In genomic region chr13:77514336-77514726, GRCh38 we compare ENCODE assay signal across 15 cellular contexts. TPM values are rescaled to one million over a fixed set of nuclear protein-coding genes. Genes with fewer than 3 reads are reported as not detected.
DNase-seq lines count a peak whose midpoint lies in the region; ATAC-seq, FAIRE-seq and TF ChIP-seq lines count a peak whose summit lies in the region.
"Had no signal": no experiment of that assay in that cellular context is flagged by ENCODE, and none has a peak within 500 bp of the region (broad histone marks: within the 10 kb centered on the region; RNA-seq: fewer than 3 reads in every experiment).

No MANE protein-coding gene starts in this region.

- 0 to 99% (median 76%) methylated on average over 1 of the region's 1 CpG for WGBS in heart left ventricle, 4 donors
- WGBS in adrenal gland, 4 donors, result 0 to 92% (median 33%) methylated on average over 1 of the region's 1 CpG

- TF ChIP-seq CTCF in RWPE1 (conservative IDR thresholded peaks at IDR 0.05; ENCODE audit: low read depth), result no peak
- TF ChIP-seq CTCF in heart left ventricle (IDR thresholded peaks at IDR 0.05), result no peak
- TF ChIP-seq CTCF in adrenal gland (IDR thresholded peaks at IDR 0.05), result no peak
- TF ChIP-seq CTCF in colonic mucosa (IDR thresholded peaks at IDR 0.05), result no peak

- H3K4me3 ChIP-seq in heart left ventricle (no peak overlapping the region), adrenal gland (no peak overlapping the region), colonic mucosa (no peak overlapping the region)
- H3K4me3 ChIP-seq: hepatocyte, psoas muscle had no signal

- CTCF ChIA-PET in RWPE1 (lab: Yijun Ruan, JAX), result interaction anchor here (0.6 kb wide), 1 partner anchor 26 kb away, joined by 3 read pairs; no protein-coding TSS in a partner anchor

- H3K27ac ChIP-seq in RWPE1 (no peak overlapping the region), heart left ventricle (no peak overlapping the region), adrenal gland (no peak overlapping the region), colonic mucosa (no peak overlapping the region)
- H3K27ac ChIP-seq: hepatocyte, psoas muscle had no signal

- H3K9me3 ChIP-seq in heart left ventricle (no peaks in the 10 kb centered on the region), adrenal gland (replicated peaks in 1 of 3) (no peaks in the 10 kb centered on the region), colonic mucosa (no peaks in the 10 kb centered on the region)
- H3K9me3 ChIP-seq: psoas muscle had no signal

- H3K9ac ChIP-seq in colonic mucosa (ENCODE audit: low read depth in 2 of 2, low read length in 2 of 2), result no peak overlapping the region

- DNase-seq in GM18507 (ENCODE audit: extremely low spot score, insufficient read length, low read depth), result no peak
- no peak for DNase-seq in RWPE1 (ENCODE audit: low spot score)
- DNase-seq in heart left ventricle, result no peak
- no peak for DNase-seq in adrenal gland
- no peak for DNase-seq in colonic mucosa
- DNase-seq: activated T-cell treated with anti-CD3 and anti-CD28 coated beads, Interleukin-2, amount 50 U/mL, for 72 hours; EL; GOT3; NCI-H510A treated with DMSO at 0.1 percent for 48 hours; psoas muscle; SHP77 treated with DMSO at 0.1 percent for 48 hours had no signal

- TF ChIP-seq POLR2A in heart left ventricle (IDR thresholded peaks at IDR 0.05) (no peak), adrenal gland (IDR thresholded peaks at IDR 0.05) (no peak)

- H3K4me1 ChIP-seq in heart left ventricle (no peaks in the 10 kb centered on the region), adrenal gland (replicated peaks in 1 of 2) (no peaks in the 10 kb centered on the region), colonic mucosa (no peaks in the 10 kb centered on the region)
- H3K4me1 ChIP-seq: psoas muscle had no signal

- no peaks in the 10 kb centered on the region for H3K36me3 ChIP-seq in heart left ventricle
- no peaks in the 10 kb centered on the region for H3K36me3 ChIP-seq in adrenal gland (replicated peaks in 1 of 2)
- no peaks in the 10 kb centered on the region for H3K36me3 ChIP-seq in colonic mucosa

- ATAC-seq in GM19468 (IDR thresholded peaks at IDR 0.05; ENCODE audit: extremely low read depth, unreplicated experiment), result peak; percentile 80
- peak; percentile 75 for ATAC-seq in HG02884 (IDR thresholded peaks at IDR 0.05; ENCODE audit: unreplicated experiment)
- ATAC-seq in HG03469 (IDR thresholded peaks at IDR 0.05; ENCODE audit: unreplicated experiment), result peak; percentile 81
- ATAC-seq in heart left ventricle, result no peak
- ATAC-seq: activated T-cell treated with anti-CD3 and anti-CD28 coated beads, Interleukin-2, amount 50 U/mL, for 72 hours; psoas muscle had no signal

- POLR2A ChIA-PET in RWPE1 (lab: Yijun Ruan, JAX; ENCODE audit: low non-redundant PET), result no interaction called here

- H3K27me3 ChIP-seq in heart left ventricle (no peaks in the 10 kb centered on the region), adrenal gland (no peaks in the 10 kb centered on the region), colonic mucosa (no peaks in the 10 kb centered on the region)
- H3K27me3 ChIP-seq: hepatocyte had no signal

- intact Hi-C loops in heart left ventricle (cut with DNase I), result no loop called here
- intact Hi-C loops in adrenal gland (cut with DNase I), result no loop called here
- intact Hi-C loops in colonic mucosa (cut with DNase I), result no loop called here

- FAIRE-seq in GM18507 (lab: Jason Lieb, UNC), result peak; percentile 79

RNA-seq across cellular contexts. Expression of gene SCEL, which starts 21.2 kb away (rescaled TPM):
- total RNA-seq in heart left ventricle (1 to 10 TPM in 1 of 9 donors, not detected in 8; 2.0 TPM), adrenal gland (under 1 TPM in 1 of 8 donors, not detected in 7; 0.07 TPM), colonic mucosa (1 to 10 TPM; 2.2 to 2.3 TPM)
- polyA plus RNA-seq in heart left ventricle (under 1 TPM in 1 of 2 donors, not detected in 1; 0.04 TPM), adrenal gland (under 1 TPM; 0.16 to 0.57 (median 0.31) TPM)
- total RNA-seq: activated T-cell treated with anti-CD3 and anti-CD28 coated beads, Interleukin-2, amount 50 U/mL, for 72 hours; psoas muscle had no signal

Comparison
In these comparisons a context has a peak if more than half of its experiments do, and no peak if none do; other contexts are left out.
1. ATAC-seq: peak in GM19468 (single experiment), HG02884 (single experiment) and HG03469 (single experiment); none in heart left ventricle (0 of 4).